8 cellular contexts compared by ENCODE assay signal in genomic region chr7:50197547-50197946, GRCh38.
DNase-seq lines count a peak whose midpoint lies in the region; ATAC-seq lines count a peak whose summit lies in the region.

No MANE protein-coding gene starts in this region.

- peaks cover 0 to 16% (median 5%) of the 10 kb centered on the region in 4 donors for H3K4me1 Mint-ChIP-seq in CD4-positive, CD25-positive, alpha-beta regulatory T cell

- no peak overlapping the region for H3K4me3 ChIP-seq in CD4-positive, CD25-positive, alpha-beta regulatory T cell (ENCODE audit: low read depth, low read length)

- peak overlapping the region in 1 of 3 donors; percentile 48 for H3K27ac Mint-ChIP-seq in CD4-positive, CD25-positive, alpha-beta regulatory T cell

- H3K4me3 Mint-ChIP-seq in CD4-positive, CD25-positive, alpha-beta regulatory T cell = no peak overlapping the region

- H3K4me1 ChIP-seq in CD4-positive, CD25-positive, alpha-beta regulatory T cell (ENCODE audit: control insufficient read depth, insufficient read depth, low read length, poor library complexity, severe bottlenecking) = no peaks in the 10 kb centered on the region

- DNase-seq in CD4-positive, CD25-positive, alpha-beta regulatory T cell = peak in 2 of 3 donors; percentile 24 to 59
- DNase-seq in HT-29 (ENCODE audit: low spot score) (peak; percentile 31), cerebellum (ENCODE audit: low spot score) (no peak), NCI-H1930 (lab: John Stamatoyannopoulos, UW) (no peak), DMS 273 treated with DMSO at 0.1 percent for 48 hours (lab: John Stamatoyannopoulos, UW) (no peak)
- DNase-seq in activated gamma-delta T cell treated with anti-CD3 and anti-CD28 coated beads, Interleukin-2, amount 50 U/mL, for 16 hours (ENCODE audit: low read depth) = peak; percentile 49
- DNase-seq in stimulated activated CD8-positive, alpha-beta memory T cell treated with anti-CD3 and anti-CD28 coated beads, Interleukin-12 subunit alpha, Interleukin-12 subunit beta, amount 100 ng/mL, for 1 hour (ENCODE audit: low read depth) = peak; percentile 32

- H3K9me3 Mint-ChIP-seq in CD4-positive, CD25-positive, alpha-beta regulatory T cell = no peaks in the 10 kb centered on the region

- peak; percentile 81 to 86 for ATAC-seq in CD4-positive, CD25-positive, alpha-beta regulatory T cell (ENCODE audit: low read depth in 2 of 2)
- ATAC-seq in GM21423 (IDR thresholded peaks at IDR 0.05; ENCODE audit: unreplicated experiment) = peak; percentile 87

- H3K27me3 ChIP-seq in CD4-positive, CD25-positive, alpha-beta regulatory T cell (ENCODE audit: control insufficient read depth, insufficient read depth, low read length) = no peaks in the 10 kb centered on the region

- no peak overlapping the region for H3K27ac ChIP-seq in CD4-positive, CD25-positive, alpha-beta regulatory T cell (ENCODE audit: insufficient read depth, low read length, poor library complexity, severe bottlenecking)

- no peaks in the 10 kb centered on the region for H3K36me3 ChIP-seq in CD4-positive, CD25-positive, alpha-beta regulatory T cell (ENCODE audit: control insufficient read depth, insufficient read depth, low read length)

- no peaks in the 10 kb centered on the region for H3K9me3 ChIP-seq in CD4-positive, CD25-positive, alpha-beta regulatory T cell (ENCODE audit: control insufficient read depth in 2 of 2, low read length in 2 of 2)

- no peaks in the 10 kb centered on the region for H3K36me3 Mint-ChIP-seq in CD4-positive, CD25-positive, alpha-beta regulatory T cell

- H3K27me3 Mint-ChIP-seq in CD4-positive, CD25-positive, alpha-beta regulatory T cell = no peaks in the 10 kb centered on the region

Comparison
In these comparisons a context has a peak if more than half of its experiments do, and no peak if none do; other contexts are left out.
1. DNase-seq: peak in CD4-positive, CD25-positive, alpha-beta regulatory T cell (2 of 3), HT-29 (single experiment), activated gamma-delta T cell treated with anti-CD3 and anti-CD28 coated beads, Interleukin-2, amount 50 U/mL, for 16 hours (single experiment) and stimulated activated CD8-positive, alpha-beta memory T cell treated with anti-CD3 and anti-CD28 coated beads, Interleukin-12 subunit alpha, Interleukin-12 subunit beta, amount 100 ng/mL, for 1 hour (single experiment); none in cerebellum (single experiment), NCI-H1930 (0 of 2) and DMS 273 treated with DMSO at 0.1 percent for 48 hours (single experiment).